ENCODE assay signal across 26 cellular contexts in the genomic region with DNA sequence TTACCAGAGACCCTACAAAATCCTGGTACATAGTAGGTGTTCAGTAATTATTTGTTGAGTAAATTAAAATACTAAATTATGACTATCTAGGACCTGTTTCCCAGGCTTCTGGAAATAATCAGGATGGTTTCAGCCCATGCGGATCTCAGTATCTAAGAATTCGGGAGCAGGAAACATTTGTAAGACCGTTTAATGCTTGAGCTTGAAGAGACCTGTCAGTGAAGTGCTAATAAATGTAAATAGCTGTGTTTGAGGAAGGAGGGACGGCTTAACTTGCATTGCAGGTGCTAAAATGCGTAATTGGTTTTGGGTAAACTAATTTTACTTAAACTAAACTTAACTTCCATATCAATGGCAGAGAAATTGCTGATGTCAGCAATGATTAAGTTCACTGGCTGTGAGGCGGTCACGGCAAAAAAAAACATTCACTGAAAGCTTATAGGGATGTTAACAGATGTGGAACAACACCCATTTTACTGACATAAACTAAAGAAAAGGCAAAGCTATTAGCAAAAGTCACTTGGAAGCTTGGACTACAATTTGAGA. TPM values are rescaled to one million over a fixed set of nuclear protein-coding genes. Genes with fewer than 3 reads are reported as not detected.
A peak's percentile ranks its signal among the peaks of the same experiment; 100 is the strongest.
DNase-seq lines count a peak whose midpoint lies in the region; ATAC-seq, FAIRE-seq and TF ChIP-seq lines count a peak whose summit lies in the region.
"Had no signal": no experiment of that assay in that cellular context is flagged by ENCODE, and none has a peak within 500 bp of the region (broad histone marks: within the 10 kb centered on the region; RNA-seq: fewer than 3 reads in every experiment).

No MANE protein-coding gene starts in this region.

- TF ChIP-seq RAD21 in SK-N-SH (IDR thresholded peaks at IDR 0.05; ENCODE audit: low read length) = no peak

- H3K36me3 ChIP-seq in SK-N-SH (replicated peaks in 1 of 2; ENCODE audit: control insufficient read depth in 1 of 2, insufficient read depth in 2 of 2, low read length in 1 of 2) (no peaks in the 10 kb centered on the region), SJCRH30 (no peaks in the 10 kb centered on the region), hepatocyte (replicated peaks; ENCODE audit: insufficient read depth, low read depth) (no peaks in the 10 kb centered on the region), thoracic aorta (no peaks in the 10 kb centered on the region)
- H3K36me3 ChIP-seq: colonic mucosa, upper lobe of right lung had no signal

- H3K4me3 ChIP-seq in SK-N-SH (ENCODE audit: low read depth in 2 of 2, low read length in 1 of 2) (no peak overlapping the region), SJCRH30 (no peak overlapping the region), hepatocyte (no peak overlapping the region), thoracic aorta (peak overlapping the region; percentile 31)
- H3K4me3 ChIP-seq: colonic mucosa, upper lobe of right lung had no signal

- H2AFZ ChIP-seq in SK-N-SH (ENCODE audit: low read depth) (0 out of 2 replicates have a peak overlapping the region, but pooled peaks have one; percentile 91), hepatocyte (peak overlapping the region; percentile 54)

- H3K9ac ChIP-seq in SK-N-SH = no peak overlapping the region

- H3K79me2 ChIP-seq in SK-N-SH (ENCODE audit: insufficient read depth) (no peaks in the 10 kb centered on the region), hepatocyte (no peaks in the 10 kb centered on the region)

- H3K4me2 ChIP-seq in SK-N-SH (no peak overlapping the region), hepatocyte (peak overlapping the region; percentile 36)

- ATAC-seq in SK-N-SH treated with all-trans-retinoic acid at 6 μM for 48 hours (no peak), thoracic aorta (ENCODE audit: insufficient number of reproducible peaks, low FRiP score, low read depth) (no peak)
- ATAC-seq: activated CD8-positive, alpha-beta T cell treated with anti-CD3 and anti-CD28 coated beads, Interleukin-2, amount 10 ng/mL, durations not matched to agents 7 days and 5 days; activated T-cell treated with anti-CD3 and anti-CD28 coated beads, Interleukin-2, amount 50 U/mL, for 4 hours; stimulated activated naive CD8-positive, alpha-beta T cell treated with anti-CD3 and anti-CD28 coated beads, Interleukin-15, Interleukin-2, amounts not matched to agents 100 U/mL and 50 U/mL, for 24 hours had no signal

- H3K27me3 ChIP-seq in SK-N-SH (ENCODE audit: insufficient read depth) = no peaks in the 10 kb centered on the region
- no peaks in the 10 kb centered on the region for H3K27me3 ChIP-seq in SJCRH30
- H3K27me3 ChIP-seq in hepatocyte = no peaks in the 10 kb centered on the region
- H3K27me3 ChIP-seq in thoracic aorta (replicated peaks; ENCODE audit: insufficient read depth) = no peaks in the 10 kb centered on the region
- H3K27me3 ChIP-seq: colonic mucosa, upper lobe of right lung had no signal

- no peaks in the 10 kb centered on the region for H3K9me3 ChIP-seq in SK-N-SH
- H3K9me3 ChIP-seq in SJCRH30 (replicated peaks) = peaks cover 4% of the 10 kb centered on the region; the same call in 1 of the 2 replicates
- no peaks in the 10 kb centered on the region for H3K9me3 ChIP-seq in hepatocyte (ENCODE audit: low read depth)
- no peaks in the 10 kb centered on the region for H3K9me3 ChIP-seq in thoracic aorta
- H3K9me3 ChIP-seq: colonic mucosa, upper lobe of right lung had no signal

- TF ChIP-seq CTCF in SK-N-SH (IDR thresholded peaks at IDR 0.05) = no peak
- no peak for TF ChIP-seq CTCF in hepatocyte (IDR thresholded peaks at IDR 0.05; ENCODE audit: poor library complexity)
- no peak for TF ChIP-seq CTCF in thoracic aorta (IDR thresholded peaks at IDR 0.05)

- no peaks in the 10 kb centered on the region for H3F3A ChIP-seq in SK-N-SH (replicated peaks; ENCODE audit: insufficient read depth)

- FAIRE-seq in GM12892 (lab: Jason Lieb, UNC) = no peak
- FAIRE-seq: A204.1, D721Med, G401.6, GM19239 had no signal

- DNase-seq in SK-N-SH (no peak), SJCRH30 (no peak), hepatocyte (ENCODE audit: low spot score) (no peak), thoracic aorta (ENCODE audit: low spot score) (no peak), GM12892 (ENCODE audit: insufficient read length) (no peak)
- DNase-seq in stimulated activated CD4-positive, alpha-beta T cell treated with anti-CD3 and anti-CD28 coated beads, Interleukin-1b, Interleukin-23, amount 100 ng/mL, for 48 hours = no peak
- no peak for DNase-seq in stimulated activated CD4-positive, alpha-beta T cell treated with anti-CD3 and anti-CD28 coated beads, Interleukin-2, amount 100 ng/mL, for 24 hours
- DNase-seq: activated CD4-positive, CD25-positive, alpha-beta regulatory T cell; activated CD8-positive, alpha-beta T cell treated with anti-CD3 and anti-CD28 coated beads, Interleukin-2, amount 10 ng/mL, durations not matched to agents 7 days and 5 days; activated naive CD4-positive, alpha-beta T cell treated with anti-CD3 and anti-CD28 coated beads, Interleukin-2, amount 50 U/mL, for 16 hours; activated T-cell treated with anti-CD3 and anti-CD28 coated beads, Interleukin-2, amount 50 U/mL, for 4 hours; colonic mucosa; foreskin fibroblast; HCEC 1CT; MM.1S; NCI-H2171 treated with DMSO at 0.1 percent for 48 hours; nucleus accumbens; SIG-M5; stimulated activated naive CD8-positive, alpha-beta T cell treated with anti-CD3 and anti-CD28 coated beads, Interleukin-15, Interleukin-2, amounts not matched to agents 100 U/mL and 50 U/mL, for 24 hours; upper lobe of right lung had no signal

- no peak for TF ChIP-seq POLR2A in GM12892 (IDR thresholded peaks at IDR 0.05; ENCODE audit: low read depth, low read length)

- H3K27ac ChIP-seq in SK-N-SH (ENCODE audit: low read depth in 2 of 2, low read length in 1 of 2) (peak overlapping the region in 1 of 2 experiments; percentile 77; a peak in 2 of 4 replicates), SJCRH30 (peak overlapping the region; percentile 45; the same call in 1 of the 2 replicates), hepatocyte (peak overlapping the region; percentile 64), thoracic aorta (peak overlapping the region; percentile 95 to 99)
- H3K27ac ChIP-seq: C4-2B, colonic mucosa, upper lobe of right lung had no signal

- H3K4me1 ChIP-seq in SK-N-SH (ENCODE audit: control insufficient read depth in 1 of 2, insufficient read depth in 2 of 2, low read depth in 1 of 2, low read length in 1 of 2) (peaks cover 12% of the 10 kb centered on the region in 2 experiments; a peak in 3 of 4 replicates), SJCRH30 (peaks cover 21% of the 10 kb centered on the region), hepatocyte (ENCODE audit: insufficient read depth) (peaks cover 24% of the 10 kb centered on the region), thoracic aorta (ENCODE audit: control insufficient read depth in 1 of 2, low read depth in 2 of 2) (peaks cover 32 to 56% of the 10 kb centered on the region in 2 donors)
- H3K4me1 ChIP-seq: colonic mucosa had no signal

- no peak for TF ChIP-seq EP300 in SK-N-SH (IDR thresholded peaks at IDR 0.05; ENCODE audit: borderline replicate concordance in 1 of 2, low read depth in 1 of 2, low read length in 1 of 2)

- H3K9me2 ChIP-seq in SK-N-SH (no peaks in the 10 kb centered on the region), hepatocyte (replicated peaks; ENCODE audit: insufficient read depth) (no peaks in the 10 kb centered on the region)

- CTCF ChIA-PET in SK-N-SH (lab: Yijun Ruan, JAX) = interaction anchor here (1.3 kb wide), 1 partner anchor 10 kb away, joined by 4 read pairs; no protein-coding TSS in a partner anchor

- POLR2A ChIA-PET in SK-N-SH (lab: Yijun Ruan, JAX) = no interaction called here

- 86% methylated on average over 7 of the region's 7 CpGs for WGBS in SK-N-SH (ENCODE audit: low lambda C conversion rate)
- 32% methylated on average over 7 of the region's 7 CpGs for WGBS in hepatocyte (ENCODE audit: low lambda C conversion rate, missing lambda C conversion rate)

- no peaks in the 10 kb centered on the region for H4K20me1 ChIP-seq in SK-N-SH (ENCODE audit: insufficient read depth)
- H4K20me1 ChIP-seq in hepatocyte (ENCODE audit: insufficient read depth, poor library complexity, severe bottlenecking) = no peaks in the 10 kb centered on the region

TF ChIP-seq in SK-N-SH, 30 proteins besides CTCF, POLR2A, EP300 and RAD21:
- TF ChIP-seq RCOR1 (IDR thresholded peaks at IDR 0.05; ENCODE audit: low read length) (no peak), SIN3A (IDR thresholded peaks at IDR 0.05; ENCODE audit: borderline replicate concordance, low read depth, low read length) (no peak), GABPA (IDR thresholded peaks at IDR 0.05; ENCODE audit: low read depth) (no peak), RFX5 (IDR thresholded peaks at IDR 0.05; ENCODE audit: low read length) (no peak), ELF1 (IDR thresholded peaks at IDR 0.05) (no peak)
- TF ChIP-seq, protein P1, sequence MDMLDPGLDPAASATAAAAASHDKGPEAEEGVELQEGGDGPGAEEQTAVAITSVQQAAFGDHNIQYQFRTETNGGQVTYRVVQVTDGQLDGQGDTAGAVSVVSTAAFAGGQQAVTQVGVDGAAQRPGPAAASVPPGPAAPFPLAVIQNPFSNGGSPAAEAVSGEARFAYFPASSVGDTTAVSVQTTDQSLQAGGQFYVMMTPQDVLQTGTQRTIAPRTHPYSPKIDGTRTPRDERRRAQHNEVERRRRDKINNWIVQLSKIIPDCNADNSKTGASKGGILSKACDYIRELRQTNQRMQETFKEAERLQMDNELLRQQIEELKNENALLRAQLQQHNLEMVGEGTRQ (IDR thresholded peaks at IDR 0.05; ENCODE audit: borderline replicate concordance, low read depth, low read length) = no peak

TF ChIP-seq in SK-N-SH treated with all-trans-retinoic acid at 6 μM for 48 hours, 23 proteins besides CTCF, POLR2A, EP300 and RAD21 (continues in another document):
- TF ChIP-seq, protein P2, sequence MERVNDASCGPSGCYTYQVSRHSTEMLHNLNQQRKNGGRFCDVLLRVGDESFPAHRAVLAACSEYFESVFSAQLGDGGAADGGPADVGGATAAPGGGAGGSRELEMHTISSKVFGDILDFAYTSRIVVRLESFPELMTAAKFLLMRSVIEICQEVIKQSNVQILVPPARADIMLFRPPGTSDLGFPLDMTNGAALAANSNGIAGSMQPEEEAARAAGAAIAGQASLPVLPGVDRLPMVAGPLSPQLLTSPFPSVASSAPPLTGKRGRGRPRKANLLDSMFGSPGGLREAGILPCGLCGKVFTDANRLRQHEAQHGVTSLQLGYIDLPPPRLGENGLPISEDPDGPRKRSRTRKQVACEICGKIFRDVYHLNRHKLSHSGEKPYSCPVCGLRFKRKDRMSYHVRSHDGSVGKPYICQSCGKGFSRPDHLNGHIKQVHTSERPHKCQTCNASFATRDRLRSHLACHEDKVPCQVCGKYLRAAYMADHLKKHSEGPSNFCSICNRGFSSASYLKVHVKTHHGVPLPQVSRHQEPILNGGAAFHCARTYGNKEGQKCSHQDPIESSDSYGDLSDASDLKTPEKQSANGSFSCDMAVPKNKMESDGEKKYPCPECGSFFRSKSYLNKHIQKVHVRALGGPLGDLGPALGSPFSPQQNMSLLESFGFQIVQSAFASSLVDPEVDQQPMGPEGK (CRISPR knock-in tag; IDR thresholded peaks at IDR 0.05; ENCODE audit: borderline replicate concordance) = no peak

RNA-seq across cellular contexts. Expression of gene AEBP2, which starts 28.6 kb away (rescaled TPM):
- 10.4 and 17.2 TPM in 2 replicates for polyA plus RNA-seq in SK-N-SH (2012; rRNA removed)
- polyA plus RNA-seq in SK-N-SH (2012; cell fraction: cytosol; rRNA removed) = 21.0 and 23.2 TPM in 2 replicates
- 7.9 and 12.2 TPM in 2 replicates for polyA plus RNA-seq in SK-N-SH (2012; cell fraction: nucleus; rRNA removed)
- 27.6 and 29.7 TPM in 2 replicates for total RNA-seq in SJCRH30 (2014; rRNA removed; shearing (Covaris generic))
- total RNA-seq in hepatocyte = 17.3 and 22.5 TPM in 2 replicates
- polyA plus RNA-seq in hepatocyte = 12.4 and 13.5 TPM in 2 replicates
- 10 to 100 TPM; 28.3 to 79.6 TPM for total RNA-seq in thoracic aorta
- 34.3 TPM for polyA plus RNA-seq in GM12892 (2012; ENCODE audit: missing spikeins)
